Comparison of ENCODE assay signal across 8 cellular contexts in genomic region chr18:23994361-23994902, GRCh38. TPM values are rescaled to one million over a fixed set of nuclear protein-coding genes. Genes with fewer than 3 reads are reported as not detected.
DNase-seq lines count a peak whose midpoint lies in the region; ATAC-seq and TF ChIP-seq lines count a peak whose summit lies in the region.

No MANE protein-coding gene starts in this region.

- ATAC-seq in gastroesophageal sphincter (peak; percentile 81), thoracic aorta (ENCODE audit: insufficient number of reproducible peaks, low FRiP score, low read depth) (peak; percentile 35)

- POLR2A ChIA-PET in GM10248 (lab: Yijun Ruan, JAX): no interaction called here

- H3K9me3 ChIP-seq in gastroesophageal sphincter (no peaks in the 10 kb centered on the region), thoracic aorta (no peaks in the 10 kb centered on the region)

- no peaks in the 10 kb centered on the region for H3K36me3 ChIP-seq in gastroesophageal sphincter
- H3K36me3 ChIP-seq in thoracic aorta: no peaks in the 10 kb centered on the region

- no peak for TF ChIP-seq EP300 in gastroesophageal sphincter (IDR thresholded peaks at IDR 0.05)

- CTCF ChIA-PET in GM10248 (lab: Yijun Ruan, JAX): interaction anchor here (1.0 kb wide), 1 partner anchor 16 kb away, joined by 3 read pairs; no protein-coding TSS in a partner anchor

- peak; percentile 43 for DNase-seq in activated T-cell treated with anti-CD3 and anti-CD28 coated beads, Interleukin-2, amount 50 U/mL, for 1 hour
- DNase-seq in activated T-cell treated with anti-CD3 and anti-CD28 coated beads, Interleukin-2, amount 50 U/mL, for 48 hours: no peak
- DNase-seq in NCI-H1417 (lab: John Stamatoyannopoulos, UW) (peak; percentile 94 to 99 (median 97)), T1000 (lab: John Stamatoyannopoulos, UW) (peak; percentile 83), thoracic aorta (ENCODE audit: low spot score) (no peak), GM20000 (ENCODE audit: low spot score) (no peak), GM10248 (ENCODE audit: extremely low spot score) (no peak)

- peak overlapping the region; percentile 35 to 73 (median 69) for H3K27ac ChIP-seq in gastroesophageal sphincter
- no peak overlapping the region for H3K27ac ChIP-seq in thoracic aorta

- peaks cover 5 to 38% (median 9%) of the 10 kb centered on the region in 3 donors for H3K4me1 ChIP-seq in gastroesophageal sphincter
- peaks cover 2 to 15% of the 10 kb centered on the region in 2 donors for H3K4me1 ChIP-seq in thoracic aorta (ENCODE audit: control insufficient read depth in 1 of 2, low read depth in 2 of 2)

- TF ChIP-seq CTCF in gastroesophageal sphincter (IDR thresholded peaks at IDR 0.05) (no peak), thoracic aorta (IDR thresholded peaks at IDR 0.05) (no peak), GM20000 (IDR thresholded peaks at IDR 0.05; ENCODE audit: extremely low read depth, missing control alignments) (no peak), GM10248 (IDR thresholded peaks at IDR 0.05; ENCODE audit: control extremely low read depth, extremely low read depth, low read depth, missing control alignments) (no peak)

- TF ChIP-seq POLR2A in gastroesophageal sphincter (IDR thresholded peaks at IDR 0.05): no peak

- 5 to 7% methylated on average over 7 to 9 of the region's 9 CpGs for WGBS in gastroesophageal sphincter (ENCODE audit: low coverage in 1 of 2), 2 donors

- no peak overlapping the region for H3K4me3 ChIP-seq in gastroesophageal sphincter
- peak overlapping the region; percentile 25 for H3K4me3 ChIP-seq in thoracic aorta

- H3K27me3 ChIP-seq in gastroesophageal sphincter: no peaks in the 10 kb centered on the region
- no peaks in the 10 kb centered on the region for H3K27me3 ChIP-seq in thoracic aorta (replicated peaks; ENCODE audit: insufficient read depth)

RNA-seq across cellular contexts. Expression of gene TTC39C, which starts 20.1 kb away (rescaled TPM):
- total RNA-seq in gastroesophageal sphincter (10 to 100 TPM; 20.9 to 37.7 (median 33.6) TPM), thoracic aorta (10 to 100 TPM; 13.5 to 23.4 TPM)

Comparison
In these comparisons a context has a peak if more than half of its experiments do, and no peak if none do; other contexts are left out.
1. DNase-seq: peak in activated T-cell treated with anti-CD3 and anti-CD28 coated beads, Interleukin-2, amount 50 U/mL, for 1 hour (single experiment), NCI-H1417 (3 of 3) and T1000 (single experiment); none in activated T-cell treated with anti-CD3 and anti-CD28 coated beads, Interleukin-2, amount 50 U/mL, for 48 hours (0 of 2), thoracic aorta (single experiment), GM20000 (single experiment) and GM10248 (single experiment).
2. H3K27ac ChIP-seq: peak in gastroesophageal sphincter (4 of 4); none in thoracic aorta (0 of 2).